ENCODE assay signal across 1 cellular context in genomic region chr4:40897557-40898203, GRCh38.
A peak's percentile ranks its signal among the peaks of the same experiment; 100 is the strongest.
TF ChIP-seq lines count a peak whose summit lies in the region.

No MANE protein-coding gene starts in this region.

TF ChIP-seq in HEK293, 187 proteins besides CTCF, POLR2A, EP300 and RAD21 (continued from another document):
- TF ChIP-seq ZNF768 (tag by site-specific recombination; IDR thresholded peaks at IDR 0.05), result no peak
- TF ChIP-seq SCRT2 (tag by site-specific recombination; IDR thresholded peaks at IDR 0.05), result peak; percentile 75
- no peak for TF ChIP-seq PRDM4 (tag by site-specific recombination; IDR thresholded peaks at IDR 0.05)
- TF ChIP-seq ZNF391 (tag by site-specific recombination; IDR thresholded peaks at IDR 0.05; ENCODE audit: borderline replicate concordance, low read depth), result no peak
- TF ChIP-seq ZNF791 (tag by site-specific recombination; IDR thresholded peaks at IDR 0.05), result no peak
- TF ChIP-seq ZNF571 (tag by site-specific recombination; IDR thresholded peaks at IDR 0.05), result no peak
- no peak for TF ChIP-seq ZNF837 (tag by site-specific recombination; IDR thresholded peaks at IDR 0.05)
- TF ChIP-seq ZNF280D (tag by site-specific recombination; IDR thresholded peaks at IDR 0.05), result no peak
- no peak for TF ChIP-seq KLF17 (tag by site-specific recombination; IDR thresholded peaks at IDR 0.05)
- TF ChIP-seq ZEB2 (tag by site-specific recombination; IDR thresholded peaks at IDR 0.05), result no peak
- no peak for TF ChIP-seq ZNF138 (tag by site-specific recombination; IDR thresholded peaks at IDR 0.05; ENCODE audit: borderline replicate concordance)
- no peak for TF ChIP-seq ZBTB48 (tag by site-specific recombination; IDR thresholded peaks at IDR 0.05)
- peak; percentile 23; the same call in 1 of the 2 replicates for TF ChIP-seq PRDM10 (tag by site-specific recombination; IDR thresholded peaks at IDR 0.05)
- peak; percentile 53 for TF ChIP-seq ZNF654 (tag by site-specific recombination; IDR thresholded peaks at IDR 0.05; ENCODE audit: low read depth)
- no peak for TF ChIP-seq SALL2 (tag by site-specific recombination; IDR thresholded peaks at IDR 0.05; ENCODE audit: borderline replicate concordance)
- no peak for TF ChIP-seq WT1 (tag by site-specific recombination; IDR thresholded peaks at IDR 0.05)
- no peak for TF ChIP-seq ZNF114 (tag by site-specific recombination; IDR thresholded peaks at IDR 0.05)
- TF ChIP-seq ZNF561 (tag by site-specific recombination; IDR thresholded peaks at IDR 0.05; ENCODE audit: borderline replicate concordance), result 0 out of 2 replicates have a peak, but pooled peaks have one; percentile 44
- TF ChIP-seq ZNF639 (tag by site-specific recombination; IDR thresholded peaks at IDR 0.05), result no peak
- no peak for TF ChIP-seq PATZ1 (tag by site-specific recombination; IDR thresholded peaks at IDR 0.05)
- TF ChIP-seq ZNF626 (tag by site-specific recombination; IDR thresholded peaks at IDR 0.05), result no peak
TF ChIP-seq in HEK293: peak in this region for 11.
